Comparison of ENCODE assay signal across 14 cellular contexts in genomic region chr9:33881635-33882034, GRCh38.
DNase-seq lines count a peak whose midpoint lies in the region; ATAC-seq and TF ChIP-seq lines count a peak whose summit lies in the region.
"Had no signal": no experiment of that assay in that cellular context is flagged by ENCODE, and none has a peak within 500 bp of the region (broad histone marks: within the 10 kb centered on the region; RNA-seq: fewer than 3 reads in every experiment).

No MANE protein-coding gene starts in this region.

- peak overlapping the region; percentile 78 to 93 for H3K27ac Mint-ChIP-seq in activated naive CD4-positive, alpha-beta T cell treated with anti-CD3 and anti-CD28 coated beads, Interleukin-2, amount 50 U/mL, for 72 hours
- peak overlapping the region; percentile 72 for H3K27ac Mint-ChIP-seq in T-helper 17 cell
- H3K27ac Mint-ChIP-seq in stimulated activated memory B cell treated with anti-CD40 and anti-IgM and Interleukin-4, amounts not matched to agents 10 μg/mL and 1 μg/mL and 100 μg/mL, for 72 hours = peak overlapping the region; percentile 27

- no peak overlapping the region for H3K4me3 ChIP-seq in prostate gland
- H3K4me3 ChIP-seq: esophagus squamous epithelium had no signal

- H3K36me3 Mint-ChIP-seq in activated naive CD4-positive, alpha-beta T cell treated with anti-CD3 and anti-CD28 coated beads, Interleukin-2, amount 50 U/mL, for 72 hours = peaks cover 0 to 8% of the 10 kb centered on the region in 2 donors
- H3K36me3 Mint-ChIP-seq in T-helper 17 cell (ENCODE audit: low read depth) = no peaks in the 10 kb centered on the region
- no peaks in the 10 kb centered on the region for H3K36me3 Mint-ChIP-seq in stimulated activated memory B cell treated with anti-CD40 and anti-IgM and Interleukin-4, amounts not matched to agents 10 μg/mL and 1 μg/mL and 100 μg/mL, for 72 hours

- H3K4me1 ChIP-seq in foreskin keratinocyte = peaks cover 4% of the 10 kb centered on the region
- peaks cover 10% of the 10 kb centered on the region for H3K4me1 ChIP-seq in prostate gland (replicated peaks)

- ATAC-seq in activated naive CD4-positive, alpha-beta T cell treated with anti-CD3 and anti-CD28 coated beads, Interleukin-2, amount 50 U/mL, for 72 hours = peak; percentile 81 to 90
- ATAC-seq in T-helper 17 cell (no peak), foreskin keratinocyte (peak; percentile 42), HG02973 (IDR thresholded peaks at IDR 0.05; ENCODE audit: unreplicated experiment) (no peak), GM18511 (IDR thresholded peaks at IDR 0.05; ENCODE audit: unreplicated experiment) (no peak)
- ATAC-seq in stimulated activated memory B cell treated with anti-CD40 and anti-IgM and Interleukin-4, amounts not matched to agents 10 μg/mL and 1 μg/mL and 100 μg/mL, for 72 hours = no peak

- H3K27ac ChIP-seq in foreskin keratinocyte (no peak overlapping the region), prostate gland (no peak overlapping the region)
- H3K27ac ChIP-seq: esophagus squamous epithelium, WERI-Rb-1 had no signal

- H3K36me3 ChIP-seq in prostate gland = no peaks in the 10 kb centered on the region
- H3K36me3 ChIP-seq: WERI-Rb-1 had no signal

- no peaks in the 10 kb centered on the region for H3K27me3 Mint-ChIP-seq in T-helper 17 cell
- H3K27me3 Mint-ChIP-seq in stimulated activated memory B cell treated with anti-CD40 and anti-IgM and Interleukin-4, amounts not matched to agents 10 μg/mL and 1 μg/mL and 100 μg/mL, for 72 hours = no peaks in the 10 kb centered on the region

- 29% methylated on average over 1 of the region's 1 CpG for WGBS in prostate gland

- no peaks in the 10 kb centered on the region for H3K27me3 ChIP-seq in foreskin keratinocyte
- no peaks in the 10 kb centered on the region for H3K27me3 ChIP-seq in prostate gland (replicated peaks; ENCODE audit: insufficient read depth)
- H3K27me3 ChIP-seq: esophagus squamous epithelium had no signal

- no peak overlapping the region for H3K4me3 Mint-ChIP-seq in T-helper 17 cell
- no peak overlapping the region for H3K4me3 Mint-ChIP-seq in stimulated activated memory B cell treated with anti-CD40 and anti-IgM and Interleukin-4, amounts not matched to agents 10 μg/mL and 1 μg/mL and 100 μg/mL, for 72 hours

- peaks cover 45% of the 10 kb centered on the region for H3K4me1 Mint-ChIP-seq in T-helper 17 cell
- peaks cover 56% of the 10 kb centered on the region for H3K4me1 Mint-ChIP-seq in stimulated activated memory B cell treated with anti-CD40 and anti-IgM and Interleukin-4, amounts not matched to agents 10 μg/mL and 1 μg/mL and 100 μg/mL, for 72 hours

- no peaks in the 10 kb centered on the region for H3K9me3 Mint-ChIP-seq in activated naive CD4-positive, alpha-beta T cell treated with anti-CD3 and anti-CD28 coated beads, Interleukin-2, amount 50 U/mL, for 72 hours
- no peaks in the 10 kb centered on the region for H3K9me3 Mint-ChIP-seq in stimulated activated memory B cell treated with anti-CD40 and anti-IgM and Interleukin-4, amounts not matched to agents 10 μg/mL and 1 μg/mL and 100 μg/mL, for 72 hours

- TF ChIP-seq CTCF in foreskin keratinocyte (conservative IDR thresholded peaks at IDR 0.05) (no peak), prostate gland (IDR thresholded peaks at IDR 0.05) (no peak)

- H3K9me3 ChIP-seq in T-helper 17 cell (ENCODE audit: control insufficient read depth, low read length, poor library complexity, severe bottlenecking) (no peaks in the 10 kb centered on the region), prostate gland (no peaks in the 10 kb centered on the region)
- H3K9me3 ChIP-seq: esophagus squamous epithelium had no signal

- TF ChIP-seq POLR2A in prostate gland (IDR thresholded peaks at IDR 0.05) = no peak

- intact Hi-C loops in prostate gland (cut with DNase I) = no loop called here

- no peak for DNase-seq in activated naive CD4-positive, alpha-beta T cell treated with anti-CD3 and anti-CD28 coated beads, Interleukin-2, amount 50 U/mL, for 72 hours (ENCODE audit: low spot score in 2 of 2)
- DNase-seq in activated naive CD4-positive, alpha-beta T cell treated with Interleukin-2 at 50 U/mL for 16 hours = no peak
- DNase-seq in T-helper 17 cell (no peak), foreskin keratinocyte (no peak), prostate gland (ENCODE audit: low spot score) (no peak)
- DNase-seq: DMS53; esophagus squamous epithelium; NCI-H1930; NCI-H82; stimulated activated CD4-positive, alpha-beta T cell treated with anti-CD3 and anti-CD28 coated beads, Interleukin-2, amount 100 ng/mL, for 24 hours; WERI-Rb-1 had no signal

Comparison
In these comparisons a context has a peak if more than half of its experiments do, and no peak if none do; other contexts are left out.
1. ATAC-seq: peak in activated naive CD4-positive, alpha-beta T cell treated with anti-CD3 and anti-CD28 coated beads, Interleukin-2, amount 50 U/mL, for 72 hours (2 of 2) and foreskin keratinocyte (single experiment); none in T-helper 17 cell (single experiment), stimulated activated memory B cell treated with anti-CD40 and anti-IgM and Interleukin-4, amounts not matched to agents 10 μg/mL and 1 μg/mL and 100 μg/mL, for 72 hours (single experiment), HG02973 (single experiment) and GM18511 (single experiment).
2. H3K27ac Mint-ChIP-seq: peak in every context shown above with its lines; median percentile 86 in activated naive CD4-positive, alpha-beta T cell treated with anti-CD3 and anti-CD28 coated beads, Interleukin-2, amount 50 U/mL, for 72 hours; 72 in T-helper 17 cell; 27 in stimulated activated memory B cell treated with anti-CD40 and anti-IgM and Interleukin-4, amounts not matched to agents 10 μg/mL and 1 μg/mL and 100 μg/mL, for 72 hours.